Comparison of ENCODE assay signal across 1 cellular context in genomic region chr2:240795468-240795867, GRCh38.
TF ChIP-seq lines count a peak whose summit lies in the region.

No MANE protein-coding gene starts in this region.

TF ChIP-seq in H1, 55 proteins besides CTCF, POLR2A, EP300 and RAD21 (continued from another document):
- TF ChIP-seq, protein P1, sequence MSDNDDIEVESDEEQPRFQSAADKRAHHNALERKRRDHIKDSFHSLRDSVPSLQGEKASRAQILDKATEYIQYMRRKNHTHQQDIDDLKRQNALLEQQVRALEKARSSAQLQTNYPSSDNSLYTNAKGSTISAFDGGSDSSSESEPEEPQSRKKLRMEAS (IDR thresholded peaks at IDR 0.05), result no peak
- no peak for TF ChIP-seq TAF7 (optimal IDR thresholded peaks at IDR 0.05; ENCODE audit: borderline replicate concordance, low read depth, low read length)
- no peak for TF ChIP-seq KDM5A (IDR thresholded peaks at IDR 0.05; ENCODE audit: low read length)
- TF ChIP-seq TEAD4 (IDR thresholded peaks at IDR 0.05; ENCODE audit: low read depth, low read length), result no peak
- TF ChIP-seq RNF2 (IDR thresholded peaks at IDR 0.05; ENCODE audit: borderline replicate concordance, low read depth, low read length, missing control alignments, poor library complexity, severe bottlenecking), result no peak
- TF ChIP-seq BCL11A (IDR thresholded peaks at IDR 0.05; ENCODE audit: low read depth in 2 of 2, low read length in 2 of 2), result no peak
- TF ChIP-seq CBX5 (IDR thresholded peaks at IDR 0.05; ENCODE audit: low read depth, low read length), result no peak
- no peak for TF ChIP-seq USF2 (IDR thresholded peaks at IDR 0.05; ENCODE audit: low read length)
- no peak for TF ChIP-seq ASH2L (IDR thresholded peaks at IDR 0.05; ENCODE audit: low read length)
- TF ChIP-seq CEBPB (IDR thresholded peaks at IDR 0.05; ENCODE audit: low read depth, low read length), result no peak
- TF ChIP-seq TAF1 (IDR thresholded peaks at IDR 0.05; ENCODE audit: low read depth, low read length), result no peak
- TF ChIP-seq TBP (IDR thresholded peaks at IDR 0.05; ENCODE audit: low read depth, low read length), result no peak
- TF ChIP-seq EZH2 (IDR thresholded peaks at IDR 0.05; ENCODE audit: low read depth, low read length, severe bottlenecking), result no peak
- TF ChIP-seq HDAC6 (IDR thresholded peaks at IDR 0.05; ENCODE audit: low read depth, low read length), result no peak
- TF ChIP-seq SP4 (IDR thresholded peaks at IDR 0.05; ENCODE audit: low read length), result no peak
